In the genomic region with DNA sequence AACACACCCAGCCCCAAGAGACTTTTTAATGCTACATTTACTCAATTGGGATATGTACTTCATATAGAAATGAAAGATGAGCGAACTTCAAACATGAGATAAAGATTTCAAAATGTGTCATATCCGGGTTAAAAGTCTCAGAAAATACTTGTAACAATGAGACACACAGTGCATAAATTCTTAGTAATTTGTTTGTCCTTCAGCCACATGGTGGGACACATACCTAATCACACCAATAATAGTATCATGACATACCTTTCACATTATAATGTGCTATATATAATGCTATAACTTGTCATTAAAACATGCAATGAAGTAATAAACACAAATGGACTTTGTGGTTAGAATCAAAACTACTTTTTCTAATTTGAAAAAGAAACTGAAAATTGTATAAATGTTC, we compare ENCODE assay signal across 14 cellular contexts.
DNase-seq lines count a peak whose midpoint lies in the region; ATAC-seq and TF ChIP-seq lines count a peak whose summit lies in the region.
"Had no signal": no experiment of that assay in that cellular context is flagged by ENCODE, and none has a peak within 500 bp of the region (broad histone marks: within the 10 kb centered on the region; RNA-seq: fewer than 3 reads in every experiment).

No MANE protein-coding gene starts in this region.

- no peak overlapping the region for H3K4me3 Mint-ChIP-seq in stimulated activated naive CD8-positive, alpha-beta T cell treated with anti-CD3 and anti-CD28 coated beads, Interleukin-15, Interleukin-2, amounts not matched to agents 100 ng/mL and 50 ng/mL, for 24 hours

- H3K36me3 ChIP-seq in left lung, result no peaks in the 10 kb centered on the region

- no peak for DNase-seq in stimulated activated naive CD8-positive, alpha-beta T cell treated with anti-CD3 and anti-CD28 coated beads, Interleukin-15, Interleukin-2, amounts not matched to agents 100 U/mL and 50 U/mL, for 24 hours
- DNase-seq in left lung (no peak), dedifferentiated amniotic fluid mesenchymal stem cell (ENCODE audit: extremely low spot score) (no peak), DMS53 (lab: John Stamatoyannopoulos, UW) (no peak)
- no peak for DNase-seq in activated CD8-positive, alpha-beta memory T cell treated with anti-CD3 and anti-CD28 coated beads, Interleukin-2, amount 50 U/mL, for 4 hours
- DNase-seq: DND-41; Kasumi-1; NCI-H187 treated with DMSO at 0.1 percent for 48 hours; NCI-H774; stimulated activated CD4-positive, alpha-beta T cell treated with anti-CD3 and anti-CD28 coated beads, Interleukin-4, amount 100 ng/mL, for 4 hours; stimulated activated naive CD4-positive, alpha-beta T cell treated with Interleukin-2 at 50 U/mL for 16 hours had no signal

- peaks cover 27% of the 10 kb centered on the region for H3K4me1 Mint-ChIP-seq in stimulated activated naive CD8-positive, alpha-beta T cell treated with anti-CD3 and anti-CD28 coated beads, Interleukin-15, Interleukin-2, amounts not matched to agents 100 ng/mL and 50 ng/mL, for 24 hours (ENCODE audit: low read depth)

- no peaks in the 10 kb centered on the region for H3K9me3 ChIP-seq in left lung

- no peak for ATAC-seq in stimulated activated naive CD8-positive, alpha-beta T cell treated with anti-CD3 and anti-CD28 coated beads, Interleukin-15, Interleukin-2, amounts not matched to agents 100 U/mL and 50 U/mL, for 24 hours
- ATAC-seq in GM21717 (IDR thresholded peaks at IDR 0.05; ENCODE audit: unreplicated experiment) (peak; percentile 51), HG03565 (IDR thresholded peaks at IDR 0.05; ENCODE audit: unreplicated experiment) (peak; percentile 40), left lung (no peak)

- no peaks in the 10 kb centered on the region for H3K9me3 Mint-ChIP-seq in stimulated activated naive CD8-positive, alpha-beta T cell treated with anti-CD3 and anti-CD28 coated beads, Interleukin-15, Interleukin-2, amounts not matched to agents 100 ng/mL and 50 ng/mL, for 24 hours

- TF ChIP-seq CTCF in left lung (IDR thresholded peaks at IDR 0.05), result no peak

- no peaks in the 10 kb centered on the region for H3K27me3 Mint-ChIP-seq in stimulated activated naive CD8-positive, alpha-beta T cell treated with anti-CD3 and anti-CD28 coated beads, Interleukin-15, Interleukin-2, amounts not matched to agents 100 ng/mL and 50 ng/mL, for 24 hours

- intact Hi-C loops in left lung (cut with DNase I), result no loop called here

- H3K27ac ChIP-seq in left lung, result no peak overlapping the region

- H3K4me1 ChIP-seq in left lung, result peaks cover 0 to 4% of the 10 kb centered on the region in 2 donors

- H3K4me3 ChIP-seq in left lung, result no peak overlapping the region

- no peaks in the 10 kb centered on the region for H3K36me3 Mint-ChIP-seq in stimulated activated naive CD8-positive, alpha-beta T cell treated with anti-CD3 and anti-CD28 coated beads, Interleukin-15, Interleukin-2, amounts not matched to agents 100 ng/mL and 50 ng/mL, for 24 hours (ENCODE audit: low read depth)

- H3K27me3 ChIP-seq in left lung, result no peaks in the 10 kb centered on the region

- peak overlapping the region; percentile 72 for H3K27ac Mint-ChIP-seq in stimulated activated naive CD8-positive, alpha-beta T cell treated with anti-CD3 and anti-CD28 coated beads, Interleukin-15, Interleukin-2, amounts not matched to agents 100 ng/mL and 50 ng/mL, for 24 hours

Comparison
In these comparisons a context has a peak if more than half of its experiments do, and no peak if none do; other contexts are left out.
1. ATAC-seq: peak in GM21717 (single experiment) and HG03565 (single experiment); none in stimulated activated naive CD8-positive, alpha-beta T cell treated with anti-CD3 and anti-CD28 coated beads, Interleukin-15, Interleukin-2, amounts not matched to agents 100 U/mL and 50 U/mL, for 24 hours (single experiment) and left lung (single experiment).